Comparison of ENCODE assay signal across 4 cellular contexts in the genomic region with DNA sequence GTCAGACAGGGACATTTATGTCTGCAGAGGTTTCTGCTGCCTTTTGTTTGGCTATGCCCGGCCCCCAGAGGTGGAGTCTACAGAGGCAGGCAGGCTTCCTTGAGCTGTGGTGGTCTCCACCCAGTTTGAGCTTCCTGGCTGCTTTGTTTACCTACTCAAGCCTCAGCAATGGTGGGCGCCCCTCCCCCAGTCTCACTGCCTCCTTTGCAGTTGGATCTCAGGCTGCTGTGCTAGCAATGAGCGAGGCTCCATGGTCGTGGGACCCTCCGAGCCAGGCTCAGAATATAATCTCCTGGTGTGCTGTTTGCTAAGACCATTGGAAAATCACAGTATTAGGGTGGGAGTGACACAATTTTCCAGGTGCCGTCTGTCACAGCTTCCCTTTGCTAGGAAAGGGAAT.
DNase-seq lines count a peak whose midpoint lies in the region; ATAC-seq, FAIRE-seq and TF ChIP-seq lines count a peak whose summit lies in the region.
"Not testable (repeated sequence)": the region's sequence is repeated elsewhere in the genome, so short reads cannot be mapped to it uniquely, and the experiment has no call there.

No MANE protein-coding gene starts in this region.

- not testable (repeated sequence) for H3K27ac ChIP-seq in right cardiac atrium (ENCODE audit: low read length); kidney (ENCODE audit: low read depth in 2 of 2, low read length in 2 of 2)

- WGBS in right cardiac atrium = 74% methylated on average over 6 of the region's 6 CpGs

- not testable (repeated sequence) for H3K27me3 Mint-ChIP-seq in chondrocyte (ENCODE audit: low read depth)

- not testable (repeated sequence) for H3K4me3 Mint-ChIP-seq in chondrocyte (ENCODE audit: unreplicated experiment)

- H3K9ac ChIP-seq in kidney (ENCODE audit: low read length in 2 of 2) = not testable (repeated sequence)

- H3K27me3 ChIP-seq in right cardiac atrium (ENCODE audit: control insufficient read depth, insufficient read depth) = not testable (repeated sequence)

- FAIRE-seq in kidney (lab: Jason Lieb, UNC) = not testable (repeated sequence)

- H3K27ac Mint-ChIP-seq in chondrocyte (ENCODE audit: unreplicated experiment) = not testable (repeated sequence)

- peaks cover 18% of the 10 kb centered on the region for H3K9me3 Mint-ChIP-seq in chondrocyte (ENCODE audit: low read depth)

- H3K4me3 ChIP-seq in right cardiac atrium (ENCODE audit: low read length); kidney (ENCODE audit: low read length in 2 of 2): not testable (repeated sequence)

- not testable (repeated sequence) for H3K4me1 ChIP-seq in right cardiac atrium (ENCODE audit: control insufficient read depth, insufficient read depth, low read length); kidney (ENCODE audit: control insufficient read depth in 1 of 2, insufficient read depth in 1 of 2, low read depth in 1 of 2, low read length in 2 of 2)

- not testable (repeated sequence) for ATAC-seq in Right ventricle myocardium inferior, right cardiac atrium

- peak; percentile 54 for DNase-seq in chondrocyte (ENCODE audit: low spot score)
- peak; percentile 53 for DNase-seq in Right ventricle myocardium inferior (ENCODE audit: missing footprints)
- peak in 2 of 3 donors; percentile 6 to 7 for DNase-seq in right cardiac atrium
- DNase-seq in kidney = peak; percentile 55

- H3K4me1 Mint-ChIP-seq in chondrocyte (ENCODE audit: low read depth) = not testable (repeated sequence)

- intact Hi-C loops in Right ventricle myocardium inferior (cut with DNase I); right cardiac atrium (cut with DNase I); kidney (cut with DNase I): not testable (repeated sequence)

- not testable (repeated sequence) for H3K36me3 ChIP-seq in kidney (ENCODE audit: control insufficient read depth in 1 of 2, insufficient read depth in 2 of 2, low read length in 2 of 2)

- not testable (repeated sequence) for H3K9me3 ChIP-seq in right cardiac atrium (ENCODE audit: control insufficient read depth, low read length); kidney (ENCODE audit: control insufficient read depth in 1 of 2, low read length in 2 of 2)

- not testable (repeated sequence) for TF ChIP-seq CTCF in chondrocyte (IDR thresholded peaks at IDR 0.05); kidney (IDR thresholded peaks at IDR 0.05; ENCODE audit: borderline replicate concordance, extremely low read depth, insufficient read depth)

- not testable (repeated sequence) for H3K36me3 Mint-ChIP-seq in chondrocyte (ENCODE audit: low read depth)
